In the genomic region with DNA sequence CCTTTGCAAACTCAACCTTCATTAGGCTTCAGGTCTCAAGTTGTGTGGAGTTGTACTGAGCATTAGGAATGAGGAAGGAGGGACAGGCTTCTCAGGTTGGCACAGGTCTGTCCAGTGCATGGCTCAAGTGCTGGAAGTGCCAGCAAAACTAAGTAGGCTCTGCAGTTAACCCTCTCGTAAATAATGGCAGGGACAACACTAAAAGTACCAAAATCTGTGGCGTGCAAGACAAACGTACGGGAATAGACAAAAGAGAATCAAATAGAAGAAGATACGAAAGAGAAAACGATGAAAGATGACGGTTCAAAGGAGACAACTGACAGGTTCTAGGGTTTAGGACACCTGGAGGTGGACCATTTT, we compare ENCODE assay signal across 8 cellular contexts. TPM values are rescaled to one million over a fixed set of nuclear protein-coding genes. Genes with fewer than 3 reads are reported as not detected.
A peak's percentile ranks its signal among the peaks of the same experiment; 100 is the strongest.
DNase-seq lines count a peak whose midpoint lies in the region; ATAC-seq, FAIRE-seq and TF ChIP-seq lines count a peak whose summit lies in the region.

No MANE protein-coding gene starts in this region.

- H3K56ac ChIP-seq in H1 (replicated peaks; ENCODE audit: insufficient read length, low read depth, low read length) = peak overlapping the region; percentile 0

- H4K8ac ChIP-seq in H1 (ENCODE audit: extremely low read depth, insufficient read depth, low read length) = peak overlapping the region; percentile 93; the same call in 1 of the 2 replicates

- H3K36me3 ChIP-seq in PC-3 (ENCODE audit: low read depth, low read length) (peaks cover 6% of the 10 kb centered on the region; the same call in 1 of the 2 replicates), H1 (ENCODE audit: control insufficient read depth in 2 of 4, insufficient read depth in 4 of 4, low read length in 3 of 4) (no peaks in the 10 kb centered on the region)

- H3K27me3 ChIP-seq in PC-3 (ENCODE audit: low read length) = no peaks in the 10 kb centered on the region
- no peaks in the 10 kb centered on the region for H3K27me3 ChIP-seq in H1 (replicated peaks in 1 of 4; ENCODE audit: control insufficient read depth in 3 of 4, extremely low read depth in 1 of 4, insufficient read depth in 3 of 4, low read length in 3 of 4)

- peak overlapping the region; percentile 84 for H3K4me3 ChIP-seq in PC-3 (ENCODE audit: low read length)
- peak overlapping the region; percentile 81 to 95 (median 92) for H3K4me3 ChIP-seq in H1 (ENCODE audit: extremely low read depth in 1 of 4, insufficient read depth in 2 of 4, low read depth in 3 of 4, low read length in 4 of 4)

- H4K5ac ChIP-seq in H1 (ENCODE audit: insufficient read length, low read depth, low read length) = no peak overlapping the region

- peak overlapping the region; percentile 82 for H3K27ac ChIP-seq in PC-3 (ENCODE audit: low read length)
- peak overlapping the region; percentile 86 for H3K27ac ChIP-seq in H1 (ENCODE audit: low read depth, low read length)

- no peak for FAIRE-seq in H1 (lab: Jason Lieb, UNC)

- TF ChIP-seq CTCF in PC-3 (conservative IDR thresholded peaks at IDR 0.05; ENCODE audit: low read depth, low read length) (no peak), H1 (IDR thresholded peaks at IDR 0.05; ENCODE audit: control extremely low read depth in 1 of 3, insufficient read depth in 1 of 3, low read depth in 1 of 3, low read length in 3 of 3) (no peak)

- H3K79me2 ChIP-seq in PC-3 (ENCODE audit: low read length) = peaks cover 49% of the 10 kb centered on the region
- peaks cover 0 to 25% of the 10 kb centered on the region in 2 experiments; a peak in 2 of 4 replicates for H3K79me2 ChIP-seq in H1 (ENCODE audit: control insufficient read depth in 1 of 2, insufficient read depth in 2 of 2, low read length in 2 of 2)

- H4K91ac ChIP-seq in H1 (replicated peaks; ENCODE audit: insufficient read length, low read length) = no peak overlapping the region

- no peaks in the 10 kb centered on the region for H3F3A ChIP-seq in PC-3 (ENCODE audit: low read length, unreplicated experiment)

- H3K4me1 ChIP-seq in PC-3 (ENCODE audit: insufficient read depth, low read length) = peaks cover 20% of the 10 kb centered on the region
- H3K4me1 ChIP-seq in H1 (replicated peaks in 1 of 4; ENCODE audit: control insufficient read depth in 3 of 4, insufficient read depth in 4 of 4, low read length in 3 of 4) = peaks cover 3 to 6% (median 5%) of the 10 kb centered on the region in 4 experiments; a peak in 6 of 7 replicates

- no peak overlapping the region for H2BK12ac ChIP-seq in H1 (ENCODE audit: low read depth, low read length)

- no peaks in the 10 kb centered on the region for H4K20me1 ChIP-seq in PC-3 (ENCODE audit: low read length)
- no peaks in the 10 kb centered on the region for H4K20me1 ChIP-seq in H1 (replicated peaks in 1 of 2; ENCODE audit: control insufficient read depth in 1 of 2, insufficient read depth in 2 of 2, low read length in 2 of 2)

- no peak overlapping the region for H3K23ac ChIP-seq in H1 (ENCODE audit: insufficient read length)

- no peaks in the 10 kb centered on the region for H3K9me3 Mint-ChIP-seq in activated T-cell treated with anti-CD3 and anti-CD28 coated beads, Interleukin-2, amount 50 U/mL, for 72 hours
- no peaks in the 10 kb centered on the region for H3K9me3 Mint-ChIP-seq in naive B cell

- H3K4me2 ChIP-seq in PC-3 (ENCODE audit: low read length) (peak overlapping the region; percentile 87), H1 (ENCODE audit: insufficient read depth in 1 of 2, low read depth in 2 of 2, low read length in 2 of 2) (peak overlapping the region; percentile 82 to 95)

- H3K27me3 Mint-ChIP-seq in activated T-cell treated with anti-CD3 and anti-CD28 coated beads, Interleukin-2, amount 50 U/mL, for 72 hours (ENCODE audit: low read depth) = no peaks in the 10 kb centered on the region
- H3K27me3 Mint-ChIP-seq in naive B cell = no peaks in the 10 kb centered on the region

- no peak for TF ChIP-seq POLR2A in H1 (IDR thresholded peaks at IDR 0.05; ENCODE audit: control extremely low read depth in 1 of 2, low read depth in 2 of 2, low read length in 2 of 2)

- H3K79me1 ChIP-seq in H1 (ENCODE audit: low read depth, low read length) = peaks cover 5% of the 10 kb centered on the region; the same call in 1 of the 2 replicates

- H3K9me3 ChIP-seq in PC-3 (ENCODE audit: low read length) = no peaks in the 10 kb centered on the region
- no peaks in the 10 kb centered on the region for H3K9me3 ChIP-seq in H1 (ENCODE audit: insufficient read depth in 2 of 2, low read depth in 1 of 2, low read length in 1 of 2)

- in situ Hi-C loops in KBM-7 (cut with MboI; ENCODE audit: low pct_unique_long_range_greater_than_20kb, low sequenced_read_pairs) = no loop called here

- BruUV-seq in PC-3 (replicated peaks; lab: Mats Ljungman, UMichigan) = no TSS peak

- H3K9ac ChIP-seq in PC-3 (ENCODE audit: low read length) (peak overlapping the region; percentile 92), H1 (replicated peaks in 1 of 4; ENCODE audit: extremely low read depth in 1 of 4, low read depth in 3 of 4, low read length in 3 of 4) (peak overlapping the region; percentile 84 to 90 (median 88))

- DNase-seq in activated T-cell treated with anti-CD3 and anti-CD28 coated beads, Interleukin-2, amount 50 U/mL, for 72 hours = no peak
- DNase-seq in activated T-cell treated with anti-CD3 and anti-CD28 coated beads, Interleukin-2, amount 50 U/mL, for 1 hour = no peak
- DNase-seq in PC-3 (no peak), H1 (ENCODE audit: low read depth in 1 of 2, low spot score in 2 of 2) (no peak), naive B cell (no peak), KBM-7 (no peak), HK-2 (ENCODE audit: unreplicated experiment) (no peak)

- peaks cover 45% of the 10 kb centered on the region for H3K4me1 Mint-ChIP-seq in activated T-cell treated with anti-CD3 and anti-CD28 coated beads, Interleukin-2, amount 50 U/mL, for 72 hours (ENCODE audit: low read depth)
- H3K4me1 Mint-ChIP-seq in naive B cell = peaks cover 23 to 45% (median 36%) of the 10 kb centered on the region in 3 donors

- no peak overlapping the region for H2AK5ac ChIP-seq in H1 (ENCODE audit: low read depth, low read length)

- no peak overlapping the region for H3K14ac ChIP-seq in H1 (ENCODE audit: insufficient read length)

- peaks cover 6% of the 10 kb centered on the region; the same call in 1 of the 2 replicates for H3K23me2 ChIP-seq in H1 (ENCODE audit: low read depth, low read length)

- TF ChIP-seq EP300 in H1 (IDR thresholded peaks at IDR 0.05; ENCODE audit: borderline replicate concordance in 1 of 2, low read depth in 2 of 2, low read length in 2 of 2) = no peak

- peak overlapping the region; percentile 92 for H3K27ac Mint-ChIP-seq in activated T-cell treated with anti-CD3 and anti-CD28 coated beads, Interleukin-2, amount 50 U/mL, for 72 hours
- peak overlapping the region; percentile 95 to 100 (median 98) for H3K27ac Mint-ChIP-seq in naive B cell

- H3K36me3 Mint-ChIP-seq in activated T-cell treated with anti-CD3 and anti-CD28 coated beads, Interleukin-2, amount 50 U/mL, for 72 hours (ENCODE audit: insufficient read depth in 2 of 2) = peaks cover 3% of the 10 kb centered on the region in 2 donors
- H3K36me3 Mint-ChIP-seq in naive B cell = no peaks in the 10 kb centered on the region

- intact Hi-C loops in PC-3 (cut with micrococcal nuclease) = loop anchor here (5.0 kb wide), 1 partner anchor 258 kb away; no protein-coding TSS in a partner anchor

- WGBS in H1 (ENCODE audit: extremely low coverage in 1 of 2, insufficient coverage in 1 of 2, insufficient read length in 1 of 2, insufficient replicate concordance in 2 of 2, low coverage in 1 of 2, low lambda C conversion rate in 2 of 2, missing lambda C conversion rate in 1 of 2), 2 experiments = 6% methylated on average over 7 of the region's 7 CpGs; no CpG with 5 or more reads in 1 of the 2 experiments

- peak overlapping the region; percentile 95 for H2AFZ ChIP-seq in PC-3 (ENCODE audit: low read length)
- peak overlapping the region; percentile 77 for H2AFZ ChIP-seq in H1 (ENCODE audit: low read length)

- ATAC-seq in activated T-cell treated with anti-CD3 and anti-CD28 coated beads, Interleukin-2, amount 50 U/mL, for 72 hours (replicated peaks in 1 of 2) = no peak
- ATAC-seq in PC-3 (peak; percentile 47), naive B cell (ENCODE audit: low read depth in 2 of 2) (no peak), HG02678 (IDR thresholded peaks at IDR 0.05; ENCODE audit: unreplicated experiment) (no peak)

- no peak overlapping the region for H3K18ac ChIP-seq in H1 (ENCODE audit: extremely low read depth, low read length)

- POLR2A ChIA-PET in PC-3 (lab: Charles Lee; ENCODE audit: unreplicated experiment) = interaction anchor here (0.6 to 1.0 kb wide), 7 partner anchors 13 to 135 kb away, joined by 3 to 15 read pairs (median 5); no protein-coding TSS in a partner anchor
- POLR2A ChIA-PET in H1 (lab: Charles Lee; ENCODE audit: partially characterized antibody) = interaction anchor here (0.7 to 6.6 kb wide), 12 partner anchors 10 to 228 kb away, joined by 3 to 219 read pairs (median 4); a partner anchor contains a TSS

- no peak overlapping the region for H2BK120ac ChIP-seq in H1 (replicated peaks; ENCODE audit: low read depth, low read length)

- no peak for TF ChIP-seq RAD21 in H1 (IDR thresholded peaks at IDR 0.05 in 1 of 2, conservative IDR thresholded peaks at IDR 0.05 in 1 of 2; ENCODE audit: low read depth in 2 of 2, low read length in 2 of 2)

- no peak overlapping the region for H2BK15ac ChIP-seq in H1 (ENCODE audit: low read length)

- CTCF ChIA-PET in PC-3 (lab: Charles Lee) (interaction anchor here (0.7 to 0.8 kb wide), 2 partner anchors 52 to 62 kb away, joined by 4 to 5 read pairs; no protein-coding TSS in a partner anchor), H1 (lab: Charles Lee; ENCODE audit: partially characterized antibody) (interaction anchor here (1.1 kb wide), 1 partner anchor 63 kb away, joined by 3 read pairs; no protein-coding TSS in a partner anchor)

- H3K9me2 ChIP-seq in PC-3 (replicated peaks; ENCODE audit: low read length) = no peaks in the 10 kb centered on the region

- peak overlapping the region; percentile 92 to 94 for H3K4me3 Mint-ChIP-seq in activated T-cell treated with anti-CD3 and anti-CD28 coated beads, Interleukin-2, amount 50 U/mL, for 72 hours
- peak overlapping the region; percentile 93 to 100 (median 98) for H3K4me3 Mint-ChIP-seq in naive B cell

- H2BK5ac ChIP-seq in H1 (ENCODE audit: low read depth, low read length) = peak overlapping the region; percentile 86; the same call in 1 of the 2 replicates

- no peak overlapping the region for H3K4ac ChIP-seq in H1 (replicated peaks; ENCODE audit: insufficient read length, low read depth, low read length)

- H2BK20ac ChIP-seq in H1 (ENCODE audit: low read length) = no peak overlapping the region

RNA-seq across cellular contexts. Expression of a gene that starts 0.6 kb away (rescaled TPM):
- total RNA-seq in activated T-cell treated with anti-CD3 and anti-CD28 coated beads, Interleukin-2, amount 50 U/mL, for 72 hours = 10 to 100 TPM; 40.8 to 42.4 TPM
- total RNA-seq in PC-3 (2014; rRNA removed) = 24.0 and 34.5 TPM in 2 replicates
- 22.5 and 23.4 TPM in 2 replicates for total RNA-seq in H1 (2021; fragmentation: NEBNext Ultra II Directional; extraction: Animal tissue kit (Norgen Biotek cat#: 25700))
- 5.5 and 9.0 TPM in 2 replicates for polyA plus RNA-seq in H1 (2011; rRNA removed)
- 12.3 TPM for polyA plus RNA-seq in H1 (2011; cell fraction: cytosol; rRNA removed)
- 13.0 TPM for polyA plus RNA-seq in H1 (2011; cell fraction: nucleus; rRNA removed)
- 11.3 to 17.1 TPM (median 12.2 TPM) in 4 replicates for polyA plus RNA-seq in H1 (2012, experiment 1 of 2)
- 1.2 TPM for polyA plus RNA-seq in H1 (2012, experiment 2 of 2)
- polyA plus RNA-seq in H1 (2013, experiment 1 of 2) = 13.4 TPM
- 14.4 TPM for polyA plus RNA-seq in H1 (2013, experiment 2 of 2)
- 7.4 and 9.2 TPM in 2 replicates for polyA minus RNA-seq in H1 (2011; rRNA and poly(A)+ RNA removed)
- 11.2 TPM for polyA minus RNA-seq in H1 (2011; cell fraction: cytosol; rRNA and poly(A)+ RNA removed)
- polyA minus RNA-seq in H1 (2011; cell fraction: nucleus; rRNA and poly(A)+ RNA removed) = 14.6 TPM
- 10 to 100 TPM in 5 of 6 donors, 1 to 10 TPM in 1; 9.4 to 15.0 (median 11.9) TPM for polyA plus RNA-seq in naive B cell (ENCODE audit: low read depth in 6 of 6)

RNA-seq across cellular contexts. Expression of a gene that starts 5.5 kb away (rescaled TPM):
- total RNA-seq in activated T-cell treated with anti-CD3 and anti-CD28 coated beads, Interleukin-2, amount 50 U/mL, for 72 hours = 100 to 1,000 TPM; 102 to 130 TPM
- 36.7 and 45.6 TPM in 2 replicates for total RNA-seq in PC-3 (2014; rRNA removed)
- 113 and 121 TPM in 2 replicates for total RNA-seq in H1 (2021; fragmentation: NEBNext Ultra II Directional; extraction: Animal tissue kit (Norgen Biotek cat#: 25700))
- polyA plus RNA-seq in H1 (2011; rRNA removed) = 27.5 and 56.5 TPM in 2 replicates
- 76.5 TPM for polyA plus RNA-seq in H1 (2011; cell fraction: cytosol; rRNA removed)
- polyA plus RNA-seq in H1 (2011; cell fraction: nucleus; rRNA removed) = 78.4 TPM
- 139 to 224 TPM (median 157 TPM) in 4 replicates for polyA plus RNA-seq in H1 (2012, experiment 1 of 2)
- polyA plus RNA-seq in H1 (2012, experiment 2 of 2) = 12.1 TPM
- 196 TPM for polyA plus RNA-seq in H1 (2013, experiment 1 of 2)
- 174 TPM for polyA plus RNA-seq in H1 (2013, experiment 2 of 2)
- 21.5 and 24.9 TPM in 2 replicates for polyA minus RNA-seq in H1 (2011; rRNA and poly(A)+ RNA removed)
- 21.4 TPM for polyA minus RNA-seq in H1 (2011; cell fraction: cytosol; rRNA and poly(A)+ RNA removed)
- 71.4 TPM for polyA minus RNA-seq in H1 (2011; cell fraction: nucleus; rRNA and poly(A)+ RNA removed)
- polyA plus RNA-seq in naive B cell (ENCODE audit: low read depth in 6 of 6) = 10 to 100 TPM; 18.6 to 42.5 (median 24.7) TPM

RNA-seq across cellular contexts. Expression of a gene that starts 55.4 kb away (rescaled TPM):
- 10 to 100 TPM; 25.5 to 27.2 TPM for total RNA-seq in activated T-cell treated with anti-CD3 and anti-CD28 coated beads, Interleukin-2, amount 50 U/mL, for 72 hours
- total RNA-seq in PC-3 (2014; rRNA removed) = 42.7 and 48.1 TPM in 2 replicates
- total RNA-seq in H1 (2021; fragmentation: NEBNext Ultra II Directional; extraction: Animal tissue kit (Norgen Biotek cat#: 25700)) = 29.1 TPM in 2 replicates
- 21.5 and 30.8 TPM in 2 replicates for polyA plus RNA-seq in H1 (2011; rRNA removed)
- polyA plus RNA-seq in H1 (2011; cell fraction: cytosol; rRNA removed) = 47.7 TPM
- 13.2 TPM for polyA plus RNA-seq in H1 (2011; cell fraction: nucleus; rRNA removed)
- 28.2 to 30.3 TPM (median 28.9 TPM) in 4 replicates for polyA plus RNA-seq in H1 (2012, experiment 1 of 2)
- 10.8 TPM for polyA plus RNA-seq in H1 (2012, experiment 2 of 2)
- 10.5 TPM for polyA plus RNA-seq in H1 (2013, experiment 1 of 2)
- polyA plus RNA-seq in H1 (2013, experiment 2 of 2) = 10.9 TPM
- 13.9 and 17.6 TPM in 2 replicates for polyA minus RNA-seq in H1 (2011; rRNA and poly(A)+ RNA removed)
- polyA minus RNA-seq in H1 (2011; cell fraction: cytosol; rRNA and poly(A)+ RNA removed) = 15.0 TPM
- 15.0 TPM for polyA minus RNA-seq in H1 (2011; cell fraction: nucleus; rRNA and poly(A)+ RNA removed)
- 10 to 100 TPM; 12.9 to 23.9 (median 14.6) TPM for polyA plus RNA-seq in naive B cell (ENCODE audit: low read depth in 6 of 6)
